In the genomic region with DNA sequence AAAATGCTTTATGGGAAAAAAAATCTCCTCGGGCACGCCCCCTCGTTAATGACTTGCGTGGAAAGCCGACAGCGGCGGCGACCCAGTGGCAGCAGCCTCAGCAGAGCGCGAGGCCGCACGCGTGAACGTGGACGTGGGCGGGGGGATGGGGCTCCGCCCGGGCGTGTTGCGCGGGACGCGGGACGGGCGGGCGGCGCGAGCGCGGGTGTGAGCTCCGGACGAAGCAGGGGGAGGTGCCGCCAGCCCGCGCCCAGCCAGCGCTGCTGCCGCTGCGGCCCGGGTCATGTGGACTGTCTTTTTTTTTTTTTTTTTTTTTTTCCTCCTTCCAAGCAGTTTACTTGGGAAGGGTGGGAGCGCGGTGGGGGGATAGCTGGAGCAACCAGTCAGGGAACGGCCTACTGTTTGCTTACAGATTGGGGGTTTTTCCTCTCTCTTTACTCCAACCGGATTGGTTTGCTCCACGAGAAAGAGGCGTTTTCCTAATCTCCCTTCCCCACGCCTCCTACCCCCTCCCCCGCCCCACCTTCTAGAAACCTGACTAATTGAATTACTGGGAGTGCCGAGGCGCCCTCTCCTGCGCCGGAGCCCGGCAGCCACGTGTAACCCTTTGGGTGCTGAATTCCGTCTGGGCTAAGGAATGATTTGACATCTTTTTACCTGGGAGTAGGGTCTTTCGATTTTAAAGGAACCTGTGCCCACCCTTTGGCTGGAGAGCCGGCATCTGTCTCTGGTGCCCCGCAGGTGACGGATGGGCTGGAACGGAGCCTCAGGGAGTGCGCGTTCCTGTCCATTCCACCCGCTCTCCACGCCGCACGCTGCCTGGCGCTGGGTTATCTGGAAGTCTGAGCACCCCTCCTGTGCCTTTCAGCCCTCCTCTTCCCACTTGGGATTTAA, we compare ENCODE assay signal across 7 cellular contexts. TPM values are rescaled to one million over a fixed set of nuclear protein-coding genes. Genes with fewer than 3 reads are reported as not detected.
DNase-seq lines count a peak whose midpoint lies in the region; ATAC-seq lines count a peak whose summit lies in the region.

No MANE protein-coding gene starts in this region.

- peaks cover 95% of the 10 kb centered on the region for H3K27me3 Mint-ChIP-seq in central memory CD8-positive, alpha-beta T cell

- H3K4me1 Mint-ChIP-seq in central memory CD8-positive, alpha-beta T cell = peaks cover 35% of the 10 kb centered on the region

- H3K4me3 Mint-ChIP-seq in central memory CD8-positive, alpha-beta T cell = peak overlapping the region; percentile 72

- no peaks in the 10 kb centered on the region for H3K36me3 ChIP-seq in MG63

- ATAC-seq in central memory CD8-positive, alpha-beta T cell (replicated peaks; ENCODE audit: extremely low read depth, poor library complexity, severe bottlenecking) = no peak
- ATAC-seq in sciatic nerve (peak; percentile 83), HG02571 (IDR thresholded peaks at IDR 0.05; ENCODE audit: unreplicated experiment) (no peak)

- intact Hi-C loops in sciatic nerve (cut with DNase I) = no loop called here

- H3K27ac Mint-ChIP-seq in central memory CD8-positive, alpha-beta T cell (ENCODE audit: low read depth) = no peak overlapping the region

- peaks cover 4% of the 10 kb centered on the region for H3K36me3 Mint-ChIP-seq in central memory CD8-positive, alpha-beta T cell (ENCODE audit: insufficient read depth)

- H3K27me3 ChIP-seq in MG63 = peaks cover 16% of the 10 kb centered on the region

- no peaks in the 10 kb centered on the region for H3K9me3 Mint-ChIP-seq in central memory CD8-positive, alpha-beta T cell

- DNase-seq in MG63 (peak; percentile 91), SHP77 (lab: John Stamatoyannopoulos, UW) (peak; percentile 94 to 96), iPS-NIHi11 (ENCODE audit: low spot score) (peak; percentile 87), sciatic nerve (ENCODE audit: low spot score) (peak; percentile 79)
- DNase-seq in central memory CD8-positive, alpha-beta T cell (ENCODE audit: low spot score in 2 of 2) = no peak

- no peaks in the 10 kb centered on the region for H3K9me3 ChIP-seq in MG63

- H3K4me3 ChIP-seq in GM08714 (ENCODE audit: low read length) (peak overlapping the region; percentile 68), MG63 (peak overlapping the region; percentile 59)

RNA-seq across cellular contexts. Expression of a gene that starts 1.7 kb away (rescaled TPM):
- total RNA-seq in MG63 (2014; rRNA removed; shearing (Covaris generic); ENCODE audit: low replicate concordance) = 0.56 and 0.79 TPM in 2 replicates
- 18.5 TPM for total RNA-seq in sciatic nerve

Comparison
In these comparisons a context has a peak if more than half of its experiments do, and no peak if none do; other contexts are left out.
1. DNase-seq: peak in MG63 (single experiment), SHP77 (2 of 2), iPS-NIHi11 (single experiment) and sciatic nerve (single experiment); none in central memory CD8-positive, alpha-beta T cell (0 of 2).
2. RNA of a gene that starts 1.7 kb away (total RNA-seq): 18.5 TPM in sciatic nerve (single experiment); 0.56 to 0.79 TPM in MG63; every median in the first group is over 10 times any median in the second.